ENCODE assay signal across 29 cellular contexts in the genomic region with DNA sequence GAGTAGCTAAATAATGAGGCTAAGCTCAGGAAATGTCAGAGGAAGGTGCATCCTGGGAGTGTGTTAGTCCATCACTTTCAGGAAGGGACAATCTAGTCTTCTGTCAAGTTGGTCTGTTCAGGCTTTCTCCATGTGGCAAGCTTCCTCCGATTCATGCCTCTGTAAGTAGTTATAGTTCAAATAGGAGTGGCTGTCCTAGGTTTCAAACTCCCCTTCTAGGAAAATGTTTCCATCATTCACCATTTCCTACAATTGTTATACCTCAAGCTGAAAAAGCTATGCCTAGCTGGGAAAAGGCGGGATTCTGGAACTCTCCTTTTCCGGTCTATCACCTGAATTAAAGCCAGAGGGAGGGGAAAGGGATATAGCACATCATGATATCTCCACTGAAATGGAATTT.
"Had no signal": no experiment of that assay in that cellular context is flagged by ENCODE, and none has a peak within 500 bp of the region (broad histone marks: within the 10 kb centered on the region; RNA-seq: fewer than 3 reads in every experiment).

No MANE protein-coding gene starts in this region.

- H3K27ac ChIP-seq: dorsolateral prefrontal cortex, lower lobe of right lung, neutrophil, sigmoid colon had no signal

- H3K4me3 Mint-ChIP-seq: activated CD4-positive, alpha-beta memory T cell treated with anti-CD3 and anti-CD28 coated beads, Interleukin-2, amount 10 ng/mL, durations not matched to agents 7 days and 5 days; activated CD4-positive, alpha-beta T cell treated with anti-CD3 and anti-CD28 coated beads, Interleukin-2, amount 10 ng/mL, durations not matched to agents 7 days and 5 days; activated naive CD4-positive, alpha-beta T cell treated with anti-CD3 and anti-CD28 coated beads, Interleukin-2, amount 10 ng/mL, durations not matched to agents 7 days and 5 days; activated naive CD8-positive, alpha-beta T cell treated with anti-CD3 and anti-CD28 coated beads, Interleukin-2, amount 10 ng/mL, durations not matched to agents 7 days and 5 days; activated T-cell treated with anti-CD3 and anti-CD28 coated beads, Interleukin-2, amount 50 U/mL, for 24 hours; nephron; stimulated activated memory B cell treated with anti-CD40 and anti-IgM and Interleukin-4, amounts not matched to agents 10 μg/mL and 1 μg/mL and 100 μg/mL, for 72 hours; stimulated activated naive CD8-positive, alpha-beta T cell treated with anti-CD3 and anti-CD28 coated beads, Interleukin-15, amount 100 ng/mL, for 72 hours; T-helper 17 cell; type B pancreatic cell had no signal

- H3K36me3 ChIP-seq: breast epithelium, lower lobe of right lung, neutrophil, sigmoid colon, uterus had no signal

- H3K4me3 ChIP-seq: breast epithelium, dorsolateral prefrontal cortex, lower lobe of right lung, sigmoid colon, uterus had no signal

- H3K27ac Mint-ChIP-seq: activated CD4-positive, alpha-beta memory T cell treated with anti-CD3 and anti-CD28 coated beads, Interleukin-2, amount 10 ng/mL, durations not matched to agents 7 days and 5 days; activated CD4-positive, alpha-beta T cell treated with anti-CD3 and anti-CD28 coated beads, Interleukin-2, amount 10 ng/mL, durations not matched to agents 7 days and 5 days; activated naive CD4-positive, alpha-beta T cell treated with anti-CD3 and anti-CD28 coated beads, Interleukin-2, amount 10 ng/mL, durations not matched to agents 7 days and 5 days; activated naive CD8-positive, alpha-beta T cell treated with anti-CD3 and anti-CD28 coated beads, Interleukin-2, amount 10 ng/mL, durations not matched to agents 7 days and 5 days; activated T-cell treated with anti-CD3 and anti-CD28 coated beads, Interleukin-2, amount 50 U/mL, for 24 hours; nephron; stimulated activated memory B cell treated with anti-CD40 and anti-IgM and Interleukin-4, amounts not matched to agents 10 μg/mL and 1 μg/mL and 100 μg/mL, for 72 hours; stimulated activated naive CD8-positive, alpha-beta T cell treated with anti-CD3 and anti-CD28 coated beads, Interleukin-15, amount 100 ng/mL, for 72 hours; T-helper 17 cell; type B pancreatic cell had no signal

- DNase-seq: activated CD4-positive, alpha-beta memory T cell treated with anti-CD3 and anti-CD28 coated beads, Interleukin-2, amount 10 ng/mL, durations not matched to agents 7 days and 5 days; activated CD4-positive, alpha-beta T cell treated with anti-CD3 and anti-CD28 coated beads for 1 hour; activated CD4-positive, alpha-beta T cell treated with anti-CD3 and anti-CD28 coated beads, Interleukin-2, amount 10 ng/mL, durations not matched to agents 7 days and 5 days; activated CD8-positive, alpha-beta memory T cell treated with anti-CD3 and anti-CD28 coated beads, Interleukin-2, amount 50 U/mL, for 48 hours; activated gamma-delta T cell; activated naive CD4-positive, alpha-beta T cell treated with anti-CD3 and anti-CD28 coated beads, Interleukin-2, amount 10 ng/mL, durations not matched to agents 7 days and 5 days; activated naive CD8-positive, alpha-beta T cell treated with anti-CD3 and anti-CD28 coated beads, Interleukin-2, amount 10 ng/mL, durations not matched to agents 7 days and 5 days; activated T-cell treated with anti-CD3 and anti-CD28 coated beads, Interleukin-2, amount 50 U/mL, for 24 hours; dorsolateral prefrontal cortex; effector memory CD4-positive, alpha-beta T cell; foreskin fibroblast; hippocampal formation; left cardiac atrium; lower lobe of right lung; sigmoid colon; small intestine; stimulated activated CD4-positive, alpha-beta T cell treated with anti-CD3 and anti-CD28 coated beads, Interleukin-4, amount 100 ng/mL, for 24 hours; stimulated activated CD8-positive, alpha-beta memory T cell treated with anti-CD3 and anti-CD28 coated beads, Interleukin-4, amount 100 ng/mL, for 48 hours; stimulated activated naive CD8-positive, alpha-beta T cell treated with anti-CD3 and anti-CD28 coated beads, Interleukin-15, amount 100 ng/mL, for 72 hours; substantia nigra; T-helper 17 cell; T1000 had no signal

- H3K9me3 ChIP-seq: breast epithelium, lower lobe of right lung, neutrophil, sigmoid colon, uterus had no signal

- ATAC-seq: SK-N-SH treated with all-trans-retinoic acid at 6 μM for 48 hours; stimulated activated memory B cell treated with anti-CD40 and anti-IgM and Interleukin-4, amounts not matched to agents 10 μg/mL and 1 μg/mL and 100 μg/mL, for 72 hours; stimulated activated naive CD8-positive, alpha-beta T cell treated with anti-CD3 and anti-CD28 coated beads, Interleukin-15, amount 100 ng/mL, for 72 hours; T-helper 17 cell had no signal

- H3K27me3 Mint-ChIP-seq: activated CD4-positive, alpha-beta memory T cell treated with anti-CD3 and anti-CD28 coated beads, Interleukin-2, amount 10 ng/mL, durations not matched to agents 7 days and 5 days; activated CD4-positive, alpha-beta T cell treated with anti-CD3 and anti-CD28 coated beads, Interleukin-2, amount 10 ng/mL, durations not matched to agents 7 days and 5 days; activated naive CD4-positive, alpha-beta T cell treated with anti-CD3 and anti-CD28 coated beads, Interleukin-2, amount 10 ng/mL, durations not matched to agents 7 days and 5 days; activated naive CD8-positive, alpha-beta T cell treated with anti-CD3 and anti-CD28 coated beads, Interleukin-2, amount 10 ng/mL, durations not matched to agents 7 days and 5 days; activated T-cell treated with anti-CD3 and anti-CD28 coated beads, Interleukin-2, amount 50 U/mL, for 24 hours; stimulated activated memory B cell treated with anti-CD40 and anti-IgM and Interleukin-4, amounts not matched to agents 10 μg/mL and 1 μg/mL and 100 μg/mL, for 72 hours; stimulated activated naive CD8-positive, alpha-beta T cell treated with anti-CD3 and anti-CD28 coated beads, Interleukin-15, amount 100 ng/mL, for 72 hours; T-helper 17 cell; type B pancreatic cell had no signal

- H3K27me3 ChIP-seq: breast epithelium, dorsolateral prefrontal cortex, neutrophil, sigmoid colon, uterus had no signal

- H3K4me1 Mint-ChIP-seq: activated CD4-positive, alpha-beta memory T cell treated with anti-CD3 and anti-CD28 coated beads, Interleukin-2, amount 10 ng/mL, durations not matched to agents 7 days and 5 days; activated CD4-positive, alpha-beta T cell treated with anti-CD3 and anti-CD28 coated beads, Interleukin-2, amount 10 ng/mL, durations not matched to agents 7 days and 5 days; activated naive CD4-positive, alpha-beta T cell treated with anti-CD3 and anti-CD28 coated beads, Interleukin-2, amount 10 ng/mL, durations not matched to agents 7 days and 5 days; activated naive CD8-positive, alpha-beta T cell treated with anti-CD3 and anti-CD28 coated beads, Interleukin-2, amount 10 ng/mL, durations not matched to agents 7 days and 5 days; nephron; stimulated activated memory B cell treated with anti-CD40 and anti-IgM and Interleukin-4, amounts not matched to agents 10 μg/mL and 1 μg/mL and 100 μg/mL, for 72 hours; stimulated activated naive CD8-positive, alpha-beta T cell treated with anti-CD3 and anti-CD28 coated beads, Interleukin-15, amount 100 ng/mL, for 72 hours; T-helper 17 cell had no signal

- H3K36me3 Mint-ChIP-seq: activated naive CD4-positive, alpha-beta T cell treated with anti-CD3 and anti-CD28 coated beads, Interleukin-2, amount 10 ng/mL, durations not matched to agents 7 days and 5 days; activated naive CD8-positive, alpha-beta T cell treated with anti-CD3 and anti-CD28 coated beads, Interleukin-2, amount 10 ng/mL, durations not matched to agents 7 days and 5 days; stimulated activated memory B cell treated with anti-CD40 and anti-IgM and Interleukin-4, amounts not matched to agents 10 μg/mL and 1 μg/mL and 100 μg/mL, for 72 hours; type B pancreatic cell had no signal

- H3K4me1 ChIP-seq: breast epithelium, sigmoid colon, uterus had no signal

- H3K9me3 Mint-ChIP-seq: activated CD4-positive, alpha-beta memory T cell treated with anti-CD3 and anti-CD28 coated beads, Interleukin-2, amount 10 ng/mL, durations not matched to agents 7 days and 5 days; activated CD4-positive, alpha-beta T cell treated with anti-CD3 and anti-CD28 coated beads, Interleukin-2, amount 10 ng/mL, durations not matched to agents 7 days and 5 days; activated naive CD8-positive, alpha-beta T cell treated with anti-CD3 and anti-CD28 coated beads, Interleukin-2, amount 10 ng/mL, durations not matched to agents 7 days and 5 days; activated T-cell treated with anti-CD3 and anti-CD28 coated beads, Interleukin-2, amount 50 U/mL, for 24 hours; nephron; type B pancreatic cell had no signal
